17 cellular contexts compared by ENCODE assay signal in the genomic region with DNA sequence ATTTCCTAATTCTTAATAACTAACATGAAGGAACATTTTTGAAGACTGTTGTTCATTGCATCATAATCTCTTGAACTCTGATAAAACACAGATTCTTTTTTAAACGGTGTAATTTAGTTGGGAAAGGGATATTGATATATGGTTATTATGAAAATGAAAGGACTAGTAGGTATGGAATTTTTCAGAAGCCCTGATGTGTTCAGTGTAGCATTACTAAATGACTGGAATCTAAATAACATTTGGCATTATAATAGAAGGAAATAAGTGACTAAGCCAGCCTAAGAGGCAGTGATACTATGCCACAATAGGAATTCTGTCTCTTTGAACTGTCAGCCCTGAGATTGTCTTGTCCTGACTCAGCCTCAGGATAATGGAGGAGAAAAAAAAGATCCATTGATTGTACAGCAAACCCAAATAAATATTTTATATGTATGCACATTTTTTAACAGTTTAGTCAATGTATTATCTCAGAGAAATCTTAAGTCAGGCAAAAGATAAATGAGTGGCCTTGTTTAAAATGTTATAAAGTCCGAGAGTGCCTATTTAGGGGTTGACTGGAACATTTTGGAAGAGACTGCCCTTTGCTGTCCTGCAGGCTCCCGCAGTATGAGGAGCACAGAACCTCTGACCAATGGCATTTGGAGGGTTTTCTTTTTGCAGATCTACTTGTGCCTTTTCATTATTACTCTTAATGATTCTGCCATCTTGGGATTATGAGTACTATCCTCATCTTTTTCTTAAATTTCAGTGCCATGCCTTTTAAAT.
DNase-seq lines count a peak whose midpoint lies in the region; ATAC-seq, FAIRE-seq and TF ChIP-seq lines count a peak whose summit lies in the region.
"Had no signal": no experiment of that assay in that cellular context is flagged by ENCODE, and none has a peak within 500 bp of the region (broad histone marks: within the 10 kb centered on the region; RNA-seq: fewer than 3 reads in every experiment).

No MANE protein-coding gene starts in this region.

- H3K27ac ChIP-seq in spleen: no peak overlapping the region
- H3K27ac ChIP-seq in naive thymus-derived CD4-positive, alpha-beta T cell (ENCODE audit: low read depth, low read length): no peak overlapping the region
- H3K27ac ChIP-seq: ascending aorta, KMS-11, parathyroid adenoma had no signal

- H3K27me3 ChIP-seq in bronchial epithelial cell (ENCODE audit: control insufficient read depth, insufficient read depth, low read length): no peaks in the 10 kb centered on the region
- H3K27me3 ChIP-seq in spleen (replicated peaks in 1 of 7): no peaks in the 10 kb centered on the region
- no peaks in the 10 kb centered on the region for H3K27me3 ChIP-seq in naive thymus-derived CD4-positive, alpha-beta T cell (ENCODE audit: control insufficient read depth in 2 of 2, insufficient read depth in 2 of 2, low read length in 2 of 2)
- H3K27me3 ChIP-seq: ascending aorta, BE2C had no signal

- no peaks in the 10 kb centered on the region for H3K36me3 Mint-ChIP-seq in naive thymus-derived CD4-positive, alpha-beta T cell

- CTCF ChIA-PET in naive thymus-derived CD4-positive, alpha-beta T cell (lab: Charles Lee): no interaction called here

- H3K4me1 ChIP-seq in spleen: no peaks in the 10 kb centered on the region
- H3K4me1 ChIP-seq in naive thymus-derived CD4-positive, alpha-beta T cell (ENCODE audit: control insufficient read depth in 2 of 2, insufficient read depth in 2 of 2, low read length in 2 of 2): no peaks in the 10 kb centered on the region
- H3K4me1 ChIP-seq: parathyroid adenoma had no signal

- peaks cover 2 to 8% (median 3%) of the 10 kb centered on the region in 5 donors for H3K27me3 Mint-ChIP-seq in naive thymus-derived CD4-positive, alpha-beta T cell
- H3K27me3 Mint-ChIP-seq: activated CD4-positive, alpha-beta T cell treated with anti-CD3 and anti-CD28 coated beads, Interleukin-2, amount 10 ng/mL, durations not matched to agents 24 days and 14 days had no signal

- peak; percentile 92 for DNase-seq in COLO829 (ENCODE audit: low spot score)
- DNase-seq in NCI-H226: peak; percentile 55
- peak; percentile 52 for DNase-seq in bronchial epithelial cell (ENCODE audit: low read depth)
- peak; percentile 28 for DNase-seq in myocyte (ENCODE audit: low read depth)
- no peak for DNase-seq in spleen
- DNase-seq in naive thymus-derived CD4-positive, alpha-beta T cell: no peak
- DNase-seq in RKO (ENCODE audit: low spot score): no peak
- DNase-seq: activated CD4-positive, alpha-beta T cell treated with anti-CD3 and anti-CD28 coated beads, Interleukin-2, amount 10 ng/mL, durations not matched to agents 24 days and 14 days; BE2C; NCI-H2029 treated with DMSO at 0.1 percent for 48 hours; stimulated activated CD4-positive, alpha-beta T cell treated with anti-CD3 and anti-CD28 coated beads, Interleukin-4, amount 100 ng/mL, for 1 hour; stimulated activated naive CD4-positive, alpha-beta T cell treated with Interleukin-2 at 50 U/mL for 16 hours had no signal

- POLR2A ChIA-PET in naive thymus-derived CD4-positive, alpha-beta T cell (lab: Charles Lee): no interaction called here

- intact Hi-C loops in spleen (cut with DNase I; ENCODE audit: low total_unique reads): no loop called here
- intact Hi-C loops in naive thymus-derived CD4-positive, alpha-beta T cell (cut with micrococcal nuclease): no loop called here

- no peaks in the 10 kb centered on the region for H3K4me1 Mint-ChIP-seq in naive thymus-derived CD4-positive, alpha-beta T cell
- H3K4me1 Mint-ChIP-seq: activated CD4-positive, alpha-beta T cell treated with anti-CD3 and anti-CD28 coated beads, Interleukin-2, amount 10 ng/mL, durations not matched to agents 24 days and 14 days had no signal

- TF ChIP-seq CTCF in bronchial epithelial cell (IDR thresholded peaks at IDR 0.05; ENCODE audit: insufficient read depth, low read length, severe bottlenecking) (no peak), spleen (IDR thresholded peaks at IDR 0.05 in 8 of 11, conservative IDR thresholded peaks at IDR 0.05 in 3 of 11) (no peak)

- FAIRE-seq in bronchial epithelial cell (lab: Jason Lieb, UNC): no peak
- FAIRE-seq: GM18507 had no signal

- no peak overlapping the region for H3K4me3 ChIP-seq in bronchial epithelial cell (ENCODE audit: low read depth, low read length)
- H3K4me3 ChIP-seq in spleen: no peak overlapping the region
- H3K4me3 ChIP-seq in naive thymus-derived CD4-positive, alpha-beta T cell (ENCODE audit: low read length): no peak overlapping the region
- H3K4me3 ChIP-seq: ascending aorta had no signal

- WGBS in spleen, 5 donors: 74 to 81% (median 79%) methylated on average over 3 of the region's 3 CpGs

- no peak for TF ChIP-seq POLR2A in spleen (IDR thresholded peaks at IDR 0.05)

- H3K9me3 Mint-ChIP-seq in naive thymus-derived CD4-positive, alpha-beta T cell: peaks cover 0 to 2% (median 0%) of the 10 kb centered on the region in 11 donors
- H3K9me3 Mint-ChIP-seq: activated CD4-positive, alpha-beta T cell treated with anti-CD3 and anti-CD28 coated beads, Interleukin-2, amount 10 ng/mL, durations not matched to agents 24 days and 14 days had no signal

- no peak overlapping the region for H3K4me3 Mint-ChIP-seq in naive thymus-derived CD4-positive, alpha-beta T cell
- H3K4me3 Mint-ChIP-seq: activated CD4-positive, alpha-beta T cell treated with anti-CD3 and anti-CD28 coated beads, Interleukin-2, amount 10 ng/mL, durations not matched to agents 24 days and 14 days had no signal

- H3K9me3 ChIP-seq in spleen: no peaks in the 10 kb centered on the region
- no peaks in the 10 kb centered on the region for H3K9me3 ChIP-seq in naive thymus-derived CD4-positive, alpha-beta T cell (ENCODE audit: control insufficient read depth in 2 of 3, low read length in 3 of 3)
- H3K9me3 ChIP-seq: ascending aorta, BE2C had no signal

- no peak for ATAC-seq in naive thymus-derived CD4-positive, alpha-beta T cell
- no peak for ATAC-seq in GM21737 (IDR thresholded peaks at IDR 0.05; ENCODE audit: unreplicated experiment)

- H3K27ac Mint-ChIP-seq in naive thymus-derived CD4-positive, alpha-beta T cell: no peak overlapping the region
- H3K27ac Mint-ChIP-seq: activated CD4-positive, alpha-beta T cell treated with anti-CD3 and anti-CD28 coated beads, Interleukin-2, amount 10 ng/mL, durations not matched to agents 24 days and 14 days had no signal

- no peaks in the 10 kb centered on the region for H3K36me3 ChIP-seq in bronchial epithelial cell (ENCODE audit: control insufficient read depth, insufficient read depth, low read length)
- no peaks in the 10 kb centered on the region for H3K36me3 ChIP-seq in spleen
- no peaks in the 10 kb centered on the region for H3K36me3 ChIP-seq in naive thymus-derived CD4-positive, alpha-beta T cell (ENCODE audit: control insufficient read depth in 2 of 3, insufficient read depth in 3 of 3, low read length in 3 of 3)
- H3K36me3 ChIP-seq: ascending aorta, BE2C had no signal

Comparison
In these comparisons a context has a peak if more than half of its experiments do, and no peak if none do; other contexts are left out.
1. DNase-seq: peak in COLO829 (single experiment), NCI-H226 (single experiment), bronchial epithelial cell (single experiment) and myocyte (single experiment); none in spleen (single experiment), naive thymus-derived CD4-positive, alpha-beta T cell (0 of 9) and RKO (single experiment).